14 cellular contexts compared by ENCODE assay signal in the genomic region with DNA sequence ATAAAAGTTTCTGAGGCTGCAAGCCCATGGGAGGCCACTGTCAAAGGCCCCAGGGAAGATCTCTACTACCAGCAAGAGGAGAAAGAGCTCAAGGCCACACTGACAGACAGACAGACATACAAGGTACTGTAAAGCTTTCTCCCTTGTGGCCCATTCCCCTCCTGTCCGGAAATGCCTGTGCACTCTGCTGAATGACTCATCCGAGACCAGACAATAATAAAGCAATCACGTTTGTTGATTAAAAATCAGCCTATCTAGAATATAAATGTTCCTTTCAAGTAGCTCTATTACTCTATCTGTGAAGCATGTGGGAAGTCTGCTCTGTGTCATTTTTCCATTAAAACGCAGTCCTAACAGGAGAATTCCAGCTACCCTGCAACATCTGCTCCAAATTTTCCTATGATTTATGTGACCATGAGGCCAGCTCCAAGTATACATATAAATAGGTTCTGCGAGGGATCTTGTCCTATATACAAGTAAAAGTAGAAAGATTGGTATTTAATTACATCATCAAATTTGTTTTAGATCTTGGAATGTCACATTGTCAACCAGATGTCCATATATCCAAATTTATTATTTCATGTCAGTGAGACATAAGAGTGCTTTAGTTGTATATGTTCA. TPM values are rescaled to one million over a fixed set of nuclear protein-coding genes. Genes with fewer than 3 reads are reported as not detected.
DNase-seq lines count a peak whose midpoint lies in the region; ATAC-seq, FAIRE-seq and TF ChIP-seq lines count a peak whose summit lies in the region.
"Had no signal": no experiment of that assay in that cellular context is flagged by ENCODE, and none has a peak within 500 bp of the region (broad histone marks: within the 10 kb centered on the region; RNA-seq: fewer than 3 reads in every experiment).

No MANE protein-coding gene starts in this region.

- no peak overlapping the region for H3K9ac ChIP-seq in BLaER1 treated with 17β-estradiol and CSF1 and Interleukin-3, amounts not matched to agents 10 nM and 100 nM

- H3K9me3 ChIP-seq in BLaER1 treated with 17β-estradiol and CSF1 and Interleukin-3, amounts not matched to agents 10 nM and 100 nM (replicated peaks in 1 of 11): peaks cover 0 to 6% (median 0%) of the 10 kb centered on the region in 11 experiments; a peak in 4 of 22 replicates
- H3K9me3 ChIP-seq in esophagus muscularis mucosa: no peaks in the 10 kb centered on the region
- no peaks in the 10 kb centered on the region for H3K9me3 ChIP-seq in pancreas
- H3K9me3 ChIP-seq: thoracic aorta had no signal

- no peak for TF ChIP-seq EP300 in esophagus muscularis mucosa (IDR thresholded peaks at IDR 0.05)

- peak overlapping the region in 10 of 11 experiments; percentile 6 to 98 (median 38); a peak in 15 of 22 replicates for H3K4me2 ChIP-seq in BLaER1 treated with 17β-estradiol and CSF1 and Interleukin-3, amounts not matched to agents 10 nM and 100 nM

- 0 out of 22 replicates have a peak overlapping the region, but pooled peaks of 1 of the 11 experiments have one; percentile 17 for H3K27ac ChIP-seq in BLaER1 treated with 17β-estradiol and CSF1 and Interleukin-3, amounts not matched to agents 10 nM and 100 nM
- H3K27ac ChIP-seq in esophagus muscularis mucosa (replicated peaks in 1 of 4) (peak overlapping the region; percentile 42 to 77 (median 58)), pancreas (no peak overlapping the region)
- H3K27ac ChIP-seq: thoracic aorta had no signal

- intact Hi-C loops in esophagus muscularis mucosa (cut with DNase I) (no loop called here), pancreas (cut with DNase I) (no loop called here)

- TF ChIP-seq POLR2A in esophagus muscularis mucosa (IDR thresholded peaks at IDR 0.05; ENCODE audit: low read depth): no peak

- no peak overlapping the region for H3K4me3 ChIP-seq in BLaER1 treated with 17β-estradiol and CSF1 and Interleukin-3, amounts not matched to agents 10 nM and 100 nM
- no peak overlapping the region for H3K4me3 ChIP-seq in esophagus muscularis mucosa
- no peak overlapping the region for H3K4me3 ChIP-seq in pancreas
- H3K4me3 ChIP-seq: thoracic aorta had no signal

- peak; percentile 81 for FAIRE-seq in pancreas (lab: Jason Lieb, UNC)
- FAIRE-seq: GM18507 had no signal

- peak; percentile 72 for DNase-seq in RPMI7951 (ENCODE audit: low read depth)
- DNase-seq in esophagus muscularis mucosa (ENCODE audit: extremely low spot score): peak; percentile 87
- no peak for DNase-seq in pancreas
- no peak for DNase-seq in activated naive CD4-positive, alpha-beta T cell (lab: John Stamatoyannopoulos, UW)
- no peak for DNase-seq in T1000 (lab: John Stamatoyannopoulos, UW)
- DNase-seq: activated naive CD8-positive, alpha-beta T cell treated with anti-CD3 and anti-CD28 coated beads, Interleukin-2, amount 10 ng/mL, durations not matched to agents 7 days and 5 days; NCI-H2029 treated with DMSO at 0.1 percent for 48 hours; stimulated activated CD4-positive, alpha-beta T cell treated with anti-CD3 and anti-CD28 coated beads, Interleukin-2, amount 100 ng/mL, for 48 hours had no signal

- peak in 2 of 4 donors; percentile 32 to 40 for ATAC-seq in pancreas
- no peak for ATAC-seq in HG02885 (IDR thresholded peaks at IDR 0.05; ENCODE audit: poor library complexity, unreplicated experiment)
- no peak for ATAC-seq in HG02588 (IDR thresholded peaks at IDR 0.05; ENCODE audit: unreplicated experiment)

- no peaks in the 10 kb centered on the region for H3K27me3 ChIP-seq in BLaER1 treated with 17β-estradiol and CSF1 and Interleukin-3, amounts not matched to agents 10 nM and 100 nM
- H3K27me3 ChIP-seq in esophagus muscularis mucosa (no peaks in the 10 kb centered on the region), pancreas (no peaks in the 10 kb centered on the region)

- no peaks in the 10 kb centered on the region for H3K36me3 ChIP-seq in BLaER1 treated with 17β-estradiol and CSF1 and Interleukin-3, amounts not matched to agents 10 nM and 100 nM
- H3K36me3 ChIP-seq in esophagus muscularis mucosa (no peaks in the 10 kb centered on the region), pancreas (no peaks in the 10 kb centered on the region)
- H3K36me3 ChIP-seq: thoracic aorta had no signal

- H4K20me1 ChIP-seq in BLaER1 treated with 17β-estradiol and CSF1 and Interleukin-3, amounts not matched to agents 10 nM and 100 nM: no peaks in the 10 kb centered on the region

- peaks cover 20 to 71% (median 31%) of the 10 kb centered on the region in 10 experiments for H3K4me1 ChIP-seq in BLaER1 treated with 17β-estradiol and CSF1 and Interleukin-3, amounts not matched to agents 10 nM and 100 nM
- H3K4me1 ChIP-seq in esophagus muscularis mucosa: peaks cover 4 to 40% (median 28%) of the 10 kb centered on the region in 4 donors
- H3K4me1 ChIP-seq in pancreas: no peaks in the 10 kb centered on the region

- TF ChIP-seq CTCF in esophagus muscularis mucosa (IDR thresholded peaks at IDR 0.05) (no peak), pancreas (IDR thresholded peaks at IDR 0.05) (no peak)

- 22% methylated on average over 5 of the region's 5 CpGs for WGBS in esophagus muscularis mucosa
- 50 to 59% methylated on average over 5 of the region's 5 CpGs for WGBS in pancreas, 2 donors

RNA-seq across cellular contexts. Expression of gene TGFBI, which starts 34.8 kb away (rescaled TPM):
- 976 and 1,163 TPM in 2 replicates for total RNA-seq in RPMI7951 (2014; rRNA removed; shearing (Covaris generic))
- total RNA-seq in esophagus muscularis mucosa (100 to 1,000 TPM in 2 of 4 donors, 10 to 100 TPM in 2; 62.3 to 128 (median 92.9) TPM), pancreas (10 to 100 TPM in 3 of 6 donors, 1 to 10 TPM in 3; 3.7 to 50.1 (median 12.2) TPM)
- 10 to 100 TPM; 14.2 to 17.6 TPM for polyA plus RNA-seq in pancreas

RNA-seq across cellular contexts. Expression of gene LECT2, which starts 39.2 kb away (rescaled TPM):
- total RNA-seq in RPMI7951 (2014; rRNA removed; shearing (Covaris generic)): not detected in 2 replicates
- total RNA-seq in esophagus muscularis mucosa (not detected), pancreas (not detected)
- not detected for polyA plus RNA-seq in pancreas
- total RNA-seq: activated naive CD8-positive, alpha-beta T cell treated with anti-CD3 and anti-CD28 coated beads, Interleukin-2, amount 10 ng/mL, durations not matched to agents 7 days and 5 days; mononuclear cell; thoracic aorta had no signal

Comparison
In these comparisons a context has a peak if more than half of its experiments do, and no peak if none do; other contexts are left out.
1. H3K27ac ChIP-seq: peak in esophagus muscularis mucosa (4 of 4); none in pancreas (0 of 4).
2. DNase-seq: peak in RPMI7951 (single experiment) and esophagus muscularis mucosa (single experiment); none in pancreas (0 of 6), activated naive CD4-positive, alpha-beta T cell (0 of 4) and T1000 (single experiment).